ENCODE assay signal across 7 cellular contexts in the genomic region with DNA sequence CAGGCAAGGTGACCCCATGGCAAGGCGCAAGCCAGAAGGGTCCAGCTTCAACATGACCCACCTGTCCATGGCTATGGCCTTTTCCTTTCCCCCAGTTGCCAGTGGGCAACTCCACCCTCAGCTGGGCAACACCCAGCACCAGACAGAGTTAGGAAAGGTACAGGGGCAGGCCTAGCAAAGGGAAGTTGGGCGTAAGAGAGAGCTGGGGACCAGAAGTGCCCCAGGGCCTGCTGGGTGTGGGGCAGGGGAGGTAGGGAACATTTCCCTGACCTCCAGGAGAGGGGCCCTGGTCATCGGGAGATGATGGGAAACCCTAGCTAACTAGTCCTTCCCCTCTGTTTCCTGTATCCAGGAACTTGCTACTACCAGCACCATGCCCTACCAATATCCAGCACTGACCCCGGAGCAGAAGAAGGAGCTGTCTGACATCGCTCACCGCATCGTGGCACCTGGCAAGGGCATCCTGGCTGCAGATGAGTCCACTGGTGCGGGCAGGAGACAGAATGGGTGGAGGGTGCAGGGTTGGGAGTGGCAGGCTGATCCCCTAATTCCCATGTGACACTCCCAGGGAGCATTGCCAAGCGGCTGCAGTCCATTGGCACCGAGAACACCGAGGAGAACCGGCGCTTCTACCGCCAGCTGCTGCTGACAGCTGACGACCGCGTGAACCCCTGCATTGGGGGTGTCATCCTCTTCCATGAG. TPM values are rescaled to one million over a fixed set of nuclear protein-coding genes. Genes with fewer than 3 reads are reported as not detected.
DNase-seq lines count a peak whose midpoint lies in the region; ATAC-seq lines count a peak whose summit lies in the region.
"Had no signal": no experiment of that assay in that cellular context is flagged by ENCODE, and none has a peak within 500 bp of the region (broad histone marks: within the 10 kb centered on the region; RNA-seq: fewer than 3 reads in every experiment).

No MANE protein-coding gene starts in this region.

- peak overlapping the region; percentile 85 for H3K4me3 ChIP-seq in CD8-positive, alpha-beta memory T cell (ENCODE audit: low read length)
- peak overlapping the region; percentile 97 for H3K4me3 ChIP-seq in mesodermal cell (ENCODE audit: extremely low read depth, insufficient read depth, low read length, poor library complexity, severe bottlenecking)

- peaks cover 35 to 50% (median 37%) of the 10 kb centered on the region in 3 donors for H3K4me1 Mint-ChIP-seq in CD8-positive, alpha-beta memory T cell

- H3K27me3 Mint-ChIP-seq in CD8-positive, alpha-beta memory T cell = peaks cover 0 to 3% of the 10 kb centered on the region in 2 donors

- WGBS in mesodermal cell (ENCODE audit: insufficient coverage in 2 of 2), 2 experiments = 92% methylated on average over 15 to 17 of the region's 17 CpGs

- H3K9me3 Mint-ChIP-seq in CD8-positive, alpha-beta memory T cell = no peaks in the 10 kb centered on the region
- H3K9me3 Mint-ChIP-seq in activated naive CD4-positive, alpha-beta T cell treated with anti-CD3 and anti-CD28 coated beads, Interleukin-2, amount 50 U/mL, for 72 hours = no peaks in the 10 kb centered on the region

- POLR2A ChIA-PET in CD8-positive, alpha-beta memory T cell (lab: Charles Lee) = interaction anchor here (0.5 to 7.1 kb wide), 6 partner anchors 9 to 680 kb away, joined by 3 to 89 read pairs (median 24); a partner anchor contains a TSS

- H3K27ac Mint-ChIP-seq in CD8-positive, alpha-beta memory T cell = peak overlapping the region; percentile 14 to 99 (median 94)
- peak overlapping the region; percentile 92 to 98 for H3K27ac Mint-ChIP-seq in activated naive CD4-positive, alpha-beta T cell treated with anti-CD3 and anti-CD28 coated beads, Interleukin-2, amount 50 U/mL, for 72 hours

- no peaks in the 10 kb centered on the region for H3K27me3 ChIP-seq in CD8-positive, alpha-beta memory T cell (ENCODE audit: insufficient read depth, low read length, poor library complexity, severe bottlenecking)

- H3K27ac ChIP-seq in CD8-positive, alpha-beta memory T cell (ENCODE audit: low read depth, low read length) = peak overlapping the region; percentile 91
- no peak overlapping the region for H3K27ac ChIP-seq in mesodermal cell (ENCODE audit: low read depth, low read length, severe bottlenecking)

- CTCF ChIA-PET in CD8-positive, alpha-beta memory T cell (lab: Charles Lee) = interaction anchor here (0.7 to 3.8 kb wide), 4 partner anchors 8 to 343 kb away, joined by 3 to 41 read pairs (median 6); a partner anchor contains a TSS

- no peak for DNase-seq in CD8-positive, alpha-beta memory T cell
- DNase-seq in activated naive CD4-positive, alpha-beta T cell treated with anti-CD3 and anti-CD28 coated beads, Interleukin-2, amount 50 U/mL, for 72 hours (ENCODE audit: low spot score in 2 of 2) = no peak
- DNase-seq in SW 1271 (lab: John Stamatoyannopoulos, UW) (no peak), GM19240 (ENCODE audit: insufficient read length, low spot score) (no peak)
- DNase-seq: stimulated activated CD4-positive, alpha-beta T cell treated with anti-CD3 and anti-CD28 coated beads, Interleukin-2, amount 100 ng/mL, for 24 hours had no signal

- H3K9me3 ChIP-seq in CD8-positive, alpha-beta memory T cell (ENCODE audit: low read length) = no peaks in the 10 kb centered on the region
- H3K9me3 ChIP-seq in mesodermal cell (ENCODE audit: control insufficient read depth, low read length) = no peaks in the 10 kb centered on the region

- ATAC-seq in activated naive CD4-positive, alpha-beta T cell treated with anti-CD3 and anti-CD28 coated beads, Interleukin-2, amount 50 U/mL, for 72 hours = no peak
- ATAC-seq in GM19452 (IDR thresholded peaks at IDR 0.05; ENCODE audit: unreplicated experiment) = no peak

- H3K36me3 ChIP-seq in CD8-positive, alpha-beta memory T cell (ENCODE audit: insufficient read depth, low read length) = peaks cover 51% of the 10 kb centered on the region
- H3K36me3 ChIP-seq in mesodermal cell (ENCODE audit: control insufficient read depth, insufficient read depth, low read length) = peaks cover 56% of the 10 kb centered on the region

- peaks cover 5 to 74% (median 9%) of the 10 kb centered on the region in 3 donors for H3K36me3 Mint-ChIP-seq in CD8-positive, alpha-beta memory T cell
- H3K36me3 Mint-ChIP-seq in activated naive CD4-positive, alpha-beta T cell treated with anti-CD3 and anti-CD28 coated beads, Interleukin-2, amount 50 U/mL, for 72 hours = peaks cover 49 to 58% of the 10 kb centered on the region in 2 donors

- H3K4me1 ChIP-seq in CD8-positive, alpha-beta memory T cell (ENCODE audit: insufficient read depth, low read length) = peaks cover 45% of the 10 kb centered on the region
- H3K4me1 ChIP-seq in mesodermal cell (ENCODE audit: control insufficient read depth, insufficient read depth, low read length, poor library complexity, severe bottlenecking) = peaks cover 31% of the 10 kb centered on the region

- peak overlapping the region; percentile 92 to 100 (median 99) for H3K4me3 Mint-ChIP-seq in CD8-positive, alpha-beta memory T cell

RNA-seq across cellular contexts. Expression of a gene that starts 1.5 kb away (rescaled TPM):
- 1,000 to 10,000 TPM; 1,907 to 1,909 TPM for total RNA-seq in CD8-positive, alpha-beta memory T cell
- polyA plus RNA-seq in CD8-positive, alpha-beta memory T cell = 1,157 TPM
- 1,000 to 10,000 TPM; 1,322 to 2,822 TPM for total RNA-seq in activated naive CD4-positive, alpha-beta T cell treated with anti-CD3 and anti-CD28 coated beads, Interleukin-2, amount 50 U/mL, for 72 hours
- 969 TPM for polyA plus RNA-seq in mesodermal cell (2013, experiment 1 of 2)
- polyA plus RNA-seq in mesodermal cell (2013, experiment 2 of 2) = 813 TPM

RNA-seq across cellular contexts. Expression of a gene that starts 8.8 kb away (rescaled TPM):
- total RNA-seq in CD8-positive, alpha-beta memory T cell = 100 to 1,000 TPM; 137 to 149 TPM
- polyA plus RNA-seq in CD8-positive, alpha-beta memory T cell = 201 TPM
- total RNA-seq in activated naive CD4-positive, alpha-beta T cell treated with anti-CD3 and anti-CD28 coated beads, Interleukin-2, amount 50 U/mL, for 72 hours = 100 to 1,000 TPM; 130 to 136 TPM
- polyA plus RNA-seq in mesodermal cell (2013, experiment 1 of 2) = 155 TPM
- polyA plus RNA-seq in mesodermal cell (2013, experiment 2 of 2) = 131 TPM

RNA-seq across cellular contexts. Expression of a gene that starts 24.7 kb away (rescaled TPM):
- under 1 TPM; 0.71 to 0.83 TPM for total RNA-seq in CD8-positive, alpha-beta memory T cell
- polyA plus RNA-seq in CD8-positive, alpha-beta memory T cell = not detected
- 1 to 10 TPM; 3.9 to 5.7 TPM for total RNA-seq in activated naive CD4-positive, alpha-beta T cell treated with anti-CD3 and anti-CD28 coated beads, Interleukin-2, amount 50 U/mL, for 72 hours
- polyA plus RNA-seq in mesodermal cell (2013, experiment 1 of 2) = 2.5 TPM
- 2.2 TPM for polyA plus RNA-seq in mesodermal cell (2013, experiment 2 of 2)

RNA-seq across cellular contexts. Expression of a gene that starts 29.0 kb away (rescaled TPM):
- 10 to 100 TPM; 32.6 to 36.1 TPM for total RNA-seq in CD8-positive, alpha-beta memory T cell
- 326 TPM for polyA plus RNA-seq in CD8-positive, alpha-beta memory T cell
- 100 to 1,000 TPM in 1 of 2 donors, 10 to 100 TPM in 1; 24.0 to 112 TPM for total RNA-seq in activated naive CD4-positive, alpha-beta T cell treated with anti-CD3 and anti-CD28 coated beads, Interleukin-2, amount 50 U/mL, for 72 hours
- 85.0 TPM for polyA plus RNA-seq in mesodermal cell (2013, experiment 1 of 2)
- polyA plus RNA-seq in mesodermal cell (2013, experiment 2 of 2) = 57.3 TPM

RNA-seq across cellular contexts. Expression of a gene that starts 36.0 kb away (rescaled TPM):
- total RNA-seq in CD8-positive, alpha-beta memory T cell = under 1 TPM; 0.55 to 0.84 TPM
- not detected for polyA plus RNA-seq in CD8-positive, alpha-beta memory T cell
- total RNA-seq in activated naive CD4-positive, alpha-beta T cell treated with anti-CD3 and anti-CD28 coated beads, Interleukin-2, amount 50 U/mL, for 72 hours = 10 to 100 TPM in 1 of 2 donors, 1 to 10 TPM in 1; 3.4 to 14.1 TPM
- 3.1 TPM for polyA plus RNA-seq in mesodermal cell (2013, experiment 1 of 2)
- polyA plus RNA-seq in mesodermal cell (2013, experiment 2 of 2) = 2.7 TPM
